ENCODE assay signal across 15 cellular contexts in the genomic region with DNA sequence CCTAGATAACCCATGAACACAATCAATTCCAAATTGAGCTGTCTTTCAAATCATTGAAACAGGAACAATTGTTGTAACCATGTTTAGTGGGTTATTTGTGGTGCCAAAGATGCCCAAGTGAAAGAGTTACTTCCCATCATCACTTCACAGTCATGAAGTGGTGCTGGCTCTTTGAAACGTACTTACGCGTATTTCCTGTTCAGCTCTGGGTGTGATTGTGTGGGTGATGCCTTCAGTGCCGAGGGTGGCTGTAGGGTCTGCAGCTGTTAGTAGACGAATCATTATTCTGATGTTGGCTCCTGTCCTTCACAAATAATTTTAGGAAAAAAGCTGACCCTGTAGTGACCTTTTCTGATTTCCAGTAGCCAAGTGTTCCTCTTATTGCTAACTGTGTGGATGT.
DNase-seq lines count a peak whose midpoint lies in the region; ATAC-seq and TF ChIP-seq lines count a peak whose summit lies in the region.
"Had no signal": no experiment of that assay in that cellular context is flagged by ENCODE, and none has a peak within 500 bp of the region (broad histone marks: within the 10 kb centered on the region; RNA-seq: fewer than 3 reads in every experiment).

No MANE protein-coding gene starts in this region.

- H3F3A ChIP-seq in neural progenitor cell (ENCODE audit: low read depth): no peaks in the 10 kb centered on the region

- H3K4me3 Mint-ChIP-seq in natural killer cell (peak overlapping the region; percentile 32), neural progenitor cell (no peak overlapping the region)
- H3K4me3 Mint-ChIP-seq in natural killer cell treated with Interleukin-12 subunit alpha and Interleukin-12 subunit beta and Interleukin-15 and Interleukin-18, amount 100 ng/mL, for 72 hours: no peak overlapping the region
- H3K4me3 Mint-ChIP-seq: CD14-positive monocyte; CD4-positive, alpha-beta memory T cell; GM23338 had no signal

- H3K9me3 ChIP-seq in neural progenitor cell (ENCODE audit: low read depth): no peaks in the 10 kb centered on the region
- H3K9me3 ChIP-seq: BE2C had no signal

- no peaks in the 10 kb centered on the region for H3K4me1 ChIP-seq in neural progenitor cell
- H3K4me1 ChIP-seq: BE2C had no signal

- H3K36me3 Mint-ChIP-seq in natural killer cell (no peaks in the 10 kb centered on the region), neural progenitor cell (no peaks in the 10 kb centered on the region)
- no peaks in the 10 kb centered on the region for H3K36me3 Mint-ChIP-seq in natural killer cell treated with Interleukin-12 subunit alpha and Interleukin-12 subunit beta and Interleukin-15 and Interleukin-18, amount 100 ng/mL, for 72 hours
- H3K36me3 Mint-ChIP-seq: CD14-positive monocyte; CD4-positive, alpha-beta memory T cell had no signal

- no peak overlapping the region for H3K9ac ChIP-seq in neural progenitor cell

- peak overlapping the region; percentile 18 for H2AFZ ChIP-seq in neural progenitor cell (replicated peaks)
- H2AFZ ChIP-seq: GM23338 had no signal

- H3K27ac Mint-ChIP-seq in natural killer cell (no peak overlapping the region), neural progenitor cell (no peak overlapping the region)
- H3K27ac Mint-ChIP-seq in natural killer cell treated with Interleukin-12 subunit alpha and Interleukin-12 subunit beta and Interleukin-15 and Interleukin-18, amount 100 ng/mL, for 72 hours: no peak overlapping the region
- H3K27ac Mint-ChIP-seq: CD14-positive monocyte; CD4-positive, alpha-beta memory T cell; GM23338 had no signal

- peak in 1 of 3 donors; percentile 78 for ATAC-seq in natural killer cell
- no peak for ATAC-seq in natural killer cell treated with Interleukin-12 subunit alpha and Interleukin-12 subunit beta and Interleukin-15 and Interleukin-18, amount 100 ng/mL, for 72 hours
- no peak for ATAC-seq in SK-N-SH treated with all-trans-retinoic acid at 6 μM for 48 hours
- ATAC-seq: GM23338 had no signal

- H3K9me3 Mint-ChIP-seq in natural killer cell: no peaks in the 10 kb centered on the region
- H3K9me3 Mint-ChIP-seq in natural killer cell treated with Interleukin-12 subunit alpha and Interleukin-12 subunit beta and Interleukin-15 and Interleukin-18, amount 100 ng/mL, for 72 hours: peaks cover 3% of the 10 kb centered on the region
- H3K9me3 Mint-ChIP-seq in neural progenitor cell: no peaks in the 10 kb centered on the region
- H3K9me3 Mint-ChIP-seq: GM23338 had no signal

- intact Hi-C loops in natural killer cell (cut with micrococcal nuclease): no loop called here

- H3K79me2 ChIP-seq in neural progenitor cell (ENCODE audit: low read depth): no peaks in the 10 kb centered on the region

- H3K27ac ChIP-seq in neural progenitor cell: no peak overlapping the region
- H3K27ac ChIP-seq: HL-60 had no signal

- no peaks in the 10 kb centered on the region for H4K20me1 ChIP-seq in neural progenitor cell (ENCODE audit: low read depth)

- H3K4me3 ChIP-seq in neural progenitor cell: no peak overlapping the region
- H3K4me3 ChIP-seq: GM23338 had no signal

- H3K36me3 ChIP-seq in neural progenitor cell: no peaks in the 10 kb centered on the region
- H3K36me3 ChIP-seq: BE2C had no signal

- H3K27me3 ChIP-seq in neural progenitor cell: no peaks in the 10 kb centered on the region
- H3K27me3 ChIP-seq: BE2C had no signal

- no peak for TF ChIP-seq CTCF in natural killer cell (IDR thresholded peaks at IDR 0.05)
- TF ChIP-seq CTCF in neural progenitor cell (IDR thresholded peaks at IDR 0.05): no peak

- H3K4me1 Mint-ChIP-seq in natural killer cell: peaks cover 9 to 10% of the 10 kb centered on the region in 2 donors
- peaks cover 0 to 6% of the 10 kb centered on the region in 2 donors for H3K4me1 Mint-ChIP-seq in natural killer cell treated with Interleukin-12 subunit alpha and Interleukin-12 subunit beta and Interleukin-15 and Interleukin-18, amount 100 ng/mL, for 72 hours (ENCODE audit: low read depth in 2 of 2)
- H3K4me1 Mint-ChIP-seq in neural progenitor cell: no peaks in the 10 kb centered on the region
- H3K4me1 Mint-ChIP-seq: CD4-positive, alpha-beta memory T cell; GM23338 had no signal

- H3K27me3 Mint-ChIP-seq in natural killer cell (ENCODE audit: low read depth in 2 of 2): no peaks in the 10 kb centered on the region
- H3K27me3 Mint-ChIP-seq in natural killer cell treated with Interleukin-12 subunit alpha and Interleukin-12 subunit beta and Interleukin-15 and Interleukin-18, amount 100 ng/mL, for 72 hours: no peaks in the 10 kb centered on the region
- H3K27me3 Mint-ChIP-seq in neural progenitor cell (ENCODE audit: insufficient read depth, low read depth): no peaks in the 10 kb centered on the region
- H3K27me3 Mint-ChIP-seq: CD4-positive, alpha-beta memory T cell had no signal

- DNase-seq in natural killer cell (no peak), MV-4-11 (lab: John Stamatoyannopoulos, UW) (peak; percentile 42), neural progenitor cell (ENCODE audit: low spot score) (no peak), iPS-NIHi7 (ENCODE audit: extremely low spot score) (no peak)
- no peak for DNase-seq in natural killer cell treated with Interleukin-12 subunit alpha and Interleukin-12 subunit beta and Interleukin-15 and Interleukin-18, amount 100 ng/mL, for 72 hours (ENCODE audit: low spot score)
- DNase-seq: BE2C; Calu3; CD4-positive, alpha-beta memory T cell; DMS79 treated with DMSO at 0.1 percent for 48 hours; GF-D8; HCEC 1CT had no signal

- no peak overlapping the region for H3K4me2 ChIP-seq in neural progenitor cell
- H3K4me2 ChIP-seq: GM23338 had no signal

TF ChIP-seq in SK-N-SH treated with all-trans-retinoic acid at 6 μM for 48 hours, 23 proteins besides CTCF, POLR2A, EP300 and RAD21:
- TF ChIP-seq CSDC2 (CRISPR knock-in tag; IDR thresholded peaks at IDR 0.05): no peak
- TF ChIP-seq, protein P1, sequence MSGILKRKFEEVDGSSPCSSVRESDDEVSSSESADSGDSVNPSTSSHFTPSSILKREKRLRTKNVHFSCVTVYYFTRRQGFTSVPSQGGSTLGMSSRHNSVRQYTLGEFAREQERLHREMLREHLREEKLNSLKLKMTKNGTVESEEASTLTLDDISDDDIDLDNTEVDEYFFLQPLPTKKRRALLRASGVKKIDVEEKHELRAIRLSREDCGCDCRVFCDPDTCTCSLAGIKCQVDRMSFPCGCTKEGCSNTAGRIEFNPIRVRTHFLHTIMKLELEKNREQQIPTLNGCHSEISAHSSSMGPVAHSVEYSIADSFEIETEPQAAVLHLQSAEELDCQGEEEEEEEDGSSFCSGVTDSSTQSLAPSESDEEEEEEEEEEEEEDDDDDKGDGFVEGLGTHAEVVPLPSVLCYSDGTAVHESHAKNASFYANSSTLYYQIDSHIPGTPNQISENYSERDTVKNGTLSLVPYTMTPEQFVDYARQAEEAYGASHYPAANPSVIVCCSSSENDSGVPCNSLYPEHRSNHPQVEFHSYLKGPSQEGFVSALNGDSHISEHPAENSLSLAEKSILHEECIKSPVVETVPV (CRISPR knock-in tag; IDR thresholded peaks at IDR 0.05): no peak
- TF ChIP-seq ZC3H10 (CRISPR knock-in tag; IDR thresholded peaks at IDR 0.05): no peak
- TF ChIP-seq RARB (CRISPR knock-in tag; IDR thresholded peaks at IDR 0.05): no peak
- TF ChIP-seq, protein P2, sequence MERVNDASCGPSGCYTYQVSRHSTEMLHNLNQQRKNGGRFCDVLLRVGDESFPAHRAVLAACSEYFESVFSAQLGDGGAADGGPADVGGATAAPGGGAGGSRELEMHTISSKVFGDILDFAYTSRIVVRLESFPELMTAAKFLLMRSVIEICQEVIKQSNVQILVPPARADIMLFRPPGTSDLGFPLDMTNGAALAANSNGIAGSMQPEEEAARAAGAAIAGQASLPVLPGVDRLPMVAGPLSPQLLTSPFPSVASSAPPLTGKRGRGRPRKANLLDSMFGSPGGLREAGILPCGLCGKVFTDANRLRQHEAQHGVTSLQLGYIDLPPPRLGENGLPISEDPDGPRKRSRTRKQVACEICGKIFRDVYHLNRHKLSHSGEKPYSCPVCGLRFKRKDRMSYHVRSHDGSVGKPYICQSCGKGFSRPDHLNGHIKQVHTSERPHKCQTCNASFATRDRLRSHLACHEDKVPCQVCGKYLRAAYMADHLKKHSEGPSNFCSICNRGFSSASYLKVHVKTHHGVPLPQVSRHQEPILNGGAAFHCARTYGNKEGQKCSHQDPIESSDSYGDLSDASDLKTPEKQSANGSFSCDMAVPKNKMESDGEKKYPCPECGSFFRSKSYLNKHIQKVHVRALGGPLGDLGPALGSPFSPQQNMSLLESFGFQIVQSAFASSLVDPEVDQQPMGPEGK (CRISPR knock-in tag; IDR thresholded peaks at IDR 0.05; ENCODE audit: borderline replicate concordance): no peak
- TF ChIP-seq GLIS3 (CRISPR knock-in tag; IDR thresholded peaks at IDR 0.05): no peak
- no peak for TF ChIP-seq ZFP30 (CRISPR knock-in tag; IDR thresholded peaks at IDR 0.05)
- TF ChIP-seq ARNTL (CRISPR knock-in tag; IDR thresholded peaks at IDR 0.05; ENCODE audit: borderline replicate concordance, low read depth): no peak
